15 cellular contexts compared by ENCODE assay signal in the genomic region with DNA sequence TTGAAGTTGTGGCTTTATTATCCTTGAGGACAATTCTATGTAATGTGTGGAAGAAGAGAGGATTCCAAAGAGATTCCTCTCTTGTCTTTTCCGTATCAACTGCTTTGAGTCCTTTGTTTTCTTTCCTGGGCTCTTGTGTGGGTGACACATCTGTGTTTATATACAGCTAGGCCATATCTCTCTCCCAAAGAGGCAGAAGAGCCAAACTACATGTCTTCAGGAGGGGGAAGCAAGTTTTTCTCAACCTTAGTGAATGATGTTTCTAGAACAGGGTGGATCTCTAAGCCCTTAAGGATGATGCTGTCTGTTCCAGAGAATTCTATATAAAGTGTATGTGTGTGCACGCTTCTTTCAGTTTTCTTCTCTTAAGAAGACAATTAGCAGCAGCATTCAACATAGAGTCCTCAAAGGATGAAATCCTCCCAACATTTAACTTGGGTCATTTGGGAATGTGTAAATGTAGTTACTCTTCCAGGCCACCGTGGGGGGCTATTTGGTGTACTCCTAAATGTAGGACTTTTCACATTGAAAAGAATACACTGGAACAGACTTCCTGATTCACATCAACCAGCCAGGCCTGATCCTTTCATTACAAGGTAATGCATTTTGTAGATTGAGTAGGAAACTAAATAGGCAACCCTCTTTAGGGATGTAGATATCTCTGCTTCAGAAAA.
DNase-seq lines count a peak whose midpoint lies in the region; TF ChIP-seq lines count a peak whose summit lies in the region.
"Had no signal": no experiment of that assay in that cellular context is flagged by ENCODE, and none has a peak within 500 bp of the region (broad histone marks: within the 10 kb centered on the region; RNA-seq: fewer than 3 reads in every experiment).

No MANE protein-coding gene starts in this region.

- in situ Hi-C loops in brain microvascular endothelial cell (cut with HindIII; ENCODE audit: low pct_ligation_motif_present, low sequenced_read_pairs) = no loop called here

- H2AK5ac ChIP-seq in H9 (ENCODE audit: insufficient read length, low read length) = no peak overlapping the region

- no peak overlapping the region for H2BK120ac ChIP-seq in H9 (ENCODE audit: low read depth, low read length, poor library complexity, severe bottlenecking)

- TF ChIP-seq EP300 in sigmoid colon (IDR thresholded peaks at IDR 0.05) = no peak

- H3K4ac ChIP-seq in H9 (ENCODE audit: low read depth, low read length) = no peak overlapping the region

- no peak overlapping the region for H4K5ac ChIP-seq in H9 (ENCODE audit: insufficient read length, low read depth, low read length)

- H3K18ac ChIP-seq in H9 (ENCODE audit: insufficient read length, low read depth, low read length) = no peak overlapping the region

- no peak overlapping the region for H3K4me2 ChIP-seq in H9 (ENCODE audit: insufficient read depth, insufficient read length, low read length)

- H3K23me2 ChIP-seq in H9 (ENCODE audit: insufficient read length, low read depth, low read length, poor library complexity, severe bottlenecking) = no peaks in the 10 kb centered on the region

- no peak overlapping the region for H4K8ac ChIP-seq in H9 (replicated peaks; ENCODE audit: insufficient read length, low read depth, low read length)

- no peaks in the 10 kb centered on the region; a peak in 1 of 7 replicates for H3K36me3 Mint-ChIP-seq in H9 (ENCODE audit: insufficient read depth in 1 of 3, low read depth in 3 of 3)
- H3K36me3 Mint-ChIP-seq: brain had no signal

- H3K27ac Mint-ChIP-seq in H9 = no peak overlapping the region

- TF ChIP-seq CTCF in H9 (conservative IDR thresholded peaks at IDR 0.05) = peak; percentile 65
- TF ChIP-seq CTCF in brain microvascular endothelial cell (IDR thresholded peaks at IDR 0.05; ENCODE audit: low read depth, low read length, missing control alignments) = peak; percentile 27
- no peak for TF ChIP-seq CTCF in sigmoid colon (IDR thresholded peaks at IDR 0.05)

- no peak overlapping the region for H2BK20ac ChIP-seq in H9 (ENCODE audit: low read depth, low read length, poor library complexity, severe bottlenecking)

- H3K14ac ChIP-seq in H9 (ENCODE audit: insufficient read depth, low read length) = no peak overlapping the region

- no peak overlapping the region for H4K91ac ChIP-seq in H9 (ENCODE audit: insufficient read length, low read depth, low read length)

- no peaks in the 10 kb centered on the region for H3K79me2 ChIP-seq in H9 (ENCODE audit: insufficient read depth, low read length)

- peaks cover 22 to 33% of the 10 kb centered on the region in 2 experiments for H3K4me1 Mint-ChIP-seq in H9

- H3K9ac ChIP-seq in H9 (ENCODE audit: extremely low read depth, insufficient read length, low read length) = no peak overlapping the region

- H2AFZ ChIP-seq in H9 (ENCODE audit: low read length) = no peak overlapping the region
- H2AFZ ChIP-seq in neuron (ENCODE audit: low read depth, low read length) = peak overlapping the region; percentile 51

- H3K23ac ChIP-seq in H9 (ENCODE audit: insufficient read length, low read depth, low read length) = no peak overlapping the region

- no peaks in the 10 kb centered on the region; a peak in 1 of 5 replicates for H3K9me3 Mint-ChIP-seq in H9

- H3K79me1 ChIP-seq in H9 (ENCODE audit: insufficient read depth, low read depth, low read length, poor library complexity, severe bottlenecking) = no peaks in the 10 kb centered on the region

- H3K27ac ChIP-seq in H9 (ENCODE audit: insufficient read length, low read depth, low read length) (no peak overlapping the region), brain microvascular endothelial cell (no peak overlapping the region), sigmoid colon (no peak overlapping the region)

- H2BK5ac ChIP-seq in H9 (ENCODE audit: insufficient read length, low read length) = no peak overlapping the region

- H3K4me3 ChIP-seq in brain microvascular endothelial cell (ENCODE audit: low read depth, low read length) (no peak overlapping the region), neuron (ENCODE audit: low read length) (peak overlapping the region; percentile 9), sigmoid colon (no peak overlapping the region)
- H3K4me3 ChIP-seq: GM12878, thoracic aorta had no signal

- H3K27me3 ChIP-seq in H9 (ENCODE audit: insufficient read depth, low read length) (no peaks in the 10 kb centered on the region), brain microvascular endothelial cell (replicated peaks) (no peaks in the 10 kb centered on the region), neuron (ENCODE audit: insufficient read depth, low read length) (no peaks in the 10 kb centered on the region), sigmoid colon (no peaks in the 10 kb centered on the region)

- peaks cover 8% of the 10 kb centered on the region; the same call in 1 of the 2 replicates for H3K4me1 ChIP-seq in H9 (ENCODE audit: insufficient read depth, low read length)
- H3K4me1 ChIP-seq in neuron (ENCODE audit: insufficient read depth, low read length) = peaks cover 22% of the 10 kb centered on the region
- no peaks in the 10 kb centered on the region for H3K4me1 ChIP-seq in sigmoid colon

- H3K27me3 Mint-ChIP-seq in H9 (ENCODE audit: low read depth) = no peaks in the 10 kb centered on the region

- H3K36me3 ChIP-seq in brain microvascular endothelial cell (replicated peaks) = no peaks in the 10 kb centered on the region
- H3K36me3 ChIP-seq in neuron (ENCODE audit: insufficient read depth, low read length) = no peaks in the 10 kb centered on the region
- H3K36me3 ChIP-seq in sigmoid colon = no peaks in the 10 kb centered on the region
- H3K36me3 ChIP-seq: thoracic aorta had no signal

- H2BK15ac ChIP-seq in H9 (ENCODE audit: low read depth, low read length) = no peak overlapping the region

- DNase-seq in NCI-H82 (lab: John Stamatoyannopoulos, UW) (peak; percentile 24), NCI-H82 treated with DMSO at 0.1 percent for 48 hours (lab: John Stamatoyannopoulos, UW; ENCODE audit: unreplicated experiment) (no peak), H9 (no peak), brain microvascular endothelial cell (no peak), NCI-H774 (lab: John Stamatoyannopoulos, UW) (no peak), hippocampal formation (lab: John Stamatoyannopoulos, UW) (no peak), sigmoid colon (no peak)
- DNase-seq: KBM-7, left colon, NCI-H524 treated with DMSO at 0.1 percent for 48 hours, nucleus accumbens had no signal

- H3K4me3 Mint-ChIP-seq in H9 = no peak overlapping the region
- H3K4me3 Mint-ChIP-seq: brain had no signal

- no peak overlapping the region for H3K56ac ChIP-seq in H9 (ENCODE audit: insufficient read length, low read depth, low read length)

- no peak overlapping the region for H2BK12ac ChIP-seq in H9 (ENCODE audit: insufficient read length, low read depth, low read length)

- H3K9me3 ChIP-seq in H9 (ENCODE audit: control insufficient read depth, low read depth, low read length) = no peaks in the 10 kb centered on the region
- no peaks in the 10 kb centered on the region for H3K9me3 ChIP-seq in neuron (ENCODE audit: low read length)
- peaks cover 0 to 3% (median 0%) of the 10 kb centered on the region in 4 donors for H3K9me3 ChIP-seq in sigmoid colon
- H3K9me3 ChIP-seq: thoracic aorta had no signal

- intact Hi-C loops in sigmoid colon (cut with DNase I) = no loop called here

- no CpG with 5 or more reads among the region's 3 CpGs for WGBS in H9 (ENCODE audit: extremely low coverage, insufficient read length, low lambda C conversion rate)
- 76 to 77% methylated on average over 3 of the region's 3 CpGs for WGBS in sigmoid colon, 2 donors

- no peak overlapping the region for H3T11ph ChIP-seq in H9 (ENCODE audit: low read length)

- no peak for TF ChIP-seq POLR2A in sigmoid colon (IDR thresholded peaks at IDR 0.05)

- no peaks in the 10 kb centered on the region for H4K20me1 ChIP-seq in H9 (ENCODE audit: control insufficient read depth, insufficient read depth, insufficient read length)

Comparison
In these comparisons a context has a peak if more than half of its experiments do, and no peak if none do; other contexts are left out.
1. CTCF ChIP-seq: peak in H9 (single experiment) and brain microvascular endothelial cell (single experiment); none in sigmoid colon (0 of 4).